Comparison of ENCODE assay signal across 21 cellular contexts in the genomic region with DNA sequence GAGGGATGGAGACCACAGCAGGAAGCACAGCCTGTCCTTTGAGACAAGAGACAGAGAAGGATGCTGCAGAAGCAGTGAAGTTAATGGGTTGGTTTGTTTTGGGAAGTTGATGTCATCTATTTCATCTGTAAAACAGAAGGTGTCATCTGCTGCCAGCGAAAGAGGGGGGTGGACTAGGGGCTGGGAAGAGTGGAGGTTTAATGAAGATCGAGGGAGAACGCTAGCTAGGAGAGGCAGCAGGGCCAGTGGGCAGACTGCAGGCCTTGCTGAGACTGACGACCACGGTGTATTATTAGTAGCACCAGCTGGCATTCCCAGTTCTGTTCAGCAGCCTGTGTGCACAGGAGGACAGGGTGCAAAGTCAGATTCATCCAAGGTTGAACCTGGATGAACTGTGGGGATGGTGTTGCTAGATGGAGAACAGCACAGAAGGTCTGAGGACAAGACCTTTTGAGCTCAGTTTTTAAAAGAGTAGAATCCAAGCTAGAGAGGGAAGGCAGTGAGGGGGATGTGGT.
"Had no signal": no experiment of that assay in that cellular context is flagged by ENCODE, and none has a peak within 500 bp of the region (broad histone marks: within the 10 kb centered on the region; RNA-seq: fewer than 3 reads in every experiment).

No MANE protein-coding gene starts in this region.

- DNase-seq: activated CD4-positive, alpha-beta T cell treated with anti-CD3 and anti-CD28 coated beads for 4 hours; activated CD4-positive, alpha-beta T cell treated with anti-CD3 and anti-CD28 coated beads, Interleukin-2, amount 50 U/mL, for 48 hours; activated CD4-positive, CD25-positive, alpha-beta regulatory T cell; activated CD8-positive, alpha-beta memory T cell treated with anti-CD3 and anti-CD28 coated beads, Interleukin-2, amount 50 U/mL, for 48 hours; activated naive CD4-positive, alpha-beta T cell; activated naive CD8-positive, alpha-beta T cell treated with anti-CD3 and anti-CD28 coated beads for 36 hours; activated T-cell treated with anti-CD3 and anti-CD28 coated beads, Interleukin-2, amount 50 U/mL, for 4 hours; naive thymus-derived CD4-positive, alpha-beta T cell; stimulated activated CD4-positive, alpha-beta T cell treated with anti-CD3 and anti-CD28 coated beads, Interleukin-12 subunit alpha, Interleukin-12 subunit beta, amount 100 ng/mL, for 4 hours; stimulated activated CD4-positive, alpha-beta T cell treated with anti-CD3 and anti-CD28 coated beads, Interleukin-4, amount 100 ng/mL, for 4 hours; T1000; thyroid gland; upper lobe of right lung had no signal

- ATAC-seq: activated T-cell treated with anti-CD3 and anti-CD28 coated beads, Interleukin-2, amount 50 U/mL, for 4 hours; gastroesophageal sphincter; left lobe of liver; naive thymus-derived CD4-positive, alpha-beta T cell; upper lobe of right lung had no signal

- H3K27ac Mint-ChIP-seq: activated naive CD8-positive, alpha-beta T cell treated with anti-CD3 and anti-CD28 coated beads for 36 hours; activated T-helper 2 cell treated with anti-CD3 and anti-CD28 coated beads, Interferon-gamma antibody, Interleukin-2, Interleukin-4, amounts not matched to agents 10 μg/mL and 5 μg/mL and 100 μg/mL, durations not matched to agents 14 hours and 24 hours and 36 hours; naive thymus-derived CD4-positive, alpha-beta T cell; stimulated activated naive CD8-positive, alpha-beta T cell treated with anti-CD3 and anti-CD28 coated beads, Interleukin-15, Interleukin-2, amounts not matched to agents 100 ng/mL and 50 ng/mL, for 24 hours; T-helper 1 cell treated with Interleukin-12 subunit alpha and Interleukin-12 subunit beta and Interleukin-4 antibody, amounts not matched to agents 30 μg/mL and 1 μg/mL, for 36 hours had no signal

- H3K9me3 Mint-ChIP-seq: activated naive CD8-positive, alpha-beta T cell treated with anti-CD3 and anti-CD28 coated beads for 36 hours; activated T-cell treated with anti-CD3 and anti-CD28 coated beads, Interleukin-2, amount 50 U/mL, for 4 hours; activated T-helper 2 cell treated with anti-CD3 and anti-CD28 coated beads, Interferon-gamma antibody, Interleukin-2, Interleukin-4, amounts not matched to agents 10 μg/mL and 5 μg/mL and 100 μg/mL, durations not matched to agents 14 hours and 24 hours and 36 hours; central memory CD8-positive, alpha-beta T cell; naive thymus-derived CD4-positive, alpha-beta T cell; stimulated activated naive CD8-positive, alpha-beta T cell treated with anti-CD3 and anti-CD28 coated beads, Interleukin-15, Interleukin-2, amounts not matched to agents 100 ng/mL and 50 ng/mL, for 24 hours; T-helper 1 cell treated with Interleukin-12 subunit alpha and Interleukin-12 subunit beta and Interleukin-4 antibody, amounts not matched to agents 30 μg/mL and 1 μg/mL, for 36 hours had no signal

- H3K36me3 ChIP-seq: gastroesophageal sphincter, prostate gland, thyroid gland, upper lobe of right lung had no signal

- H3K27ac ChIP-seq: epithelial cell of prostate, gastroesophageal sphincter, prostate gland, thyroid gland, upper lobe of right lung had no signal

- H3K27me3 ChIP-seq: gastroesophageal sphincter, thyroid gland, upper lobe of right lung had no signal

- H3K4me1 Mint-ChIP-seq: central memory CD8-positive, alpha-beta T cell; naive thymus-derived CD4-positive, alpha-beta T cell had no signal

- H3K36me3 Mint-ChIP-seq: activated naive CD8-positive, alpha-beta T cell treated with anti-CD3 and anti-CD28 coated beads for 36 hours; naive thymus-derived CD4-positive, alpha-beta T cell had no signal

- H3K27me3 Mint-ChIP-seq: activated naive CD8-positive, alpha-beta T cell treated with anti-CD3 and anti-CD28 coated beads for 36 hours; naive thymus-derived CD4-positive, alpha-beta T cell; stimulated activated naive CD8-positive, alpha-beta T cell treated with anti-CD3 and anti-CD28 coated beads, Interleukin-15, Interleukin-2, amounts not matched to agents 100 ng/mL and 50 ng/mL, for 24 hours had no signal

- H3K9me3 ChIP-seq: gastroesophageal sphincter, prostate gland, thyroid gland, upper lobe of right lung had no signal

- H3K4me3 Mint-ChIP-seq: activated naive CD8-positive, alpha-beta T cell treated with anti-CD3 and anti-CD28 coated beads for 36 hours; activated T-cell treated with anti-CD3 and anti-CD28 coated beads, Interleukin-2, amount 50 U/mL, for 4 hours; central memory CD8-positive, alpha-beta T cell; naive thymus-derived CD4-positive, alpha-beta T cell; stimulated activated naive CD8-positive, alpha-beta T cell treated with anti-CD3 and anti-CD28 coated beads, Interleukin-15, Interleukin-2, amounts not matched to agents 100 ng/mL and 50 ng/mL, for 24 hours; T-helper 1 cell treated with Interleukin-12 subunit alpha and Interleukin-12 subunit beta and Interleukin-4 antibody, amounts not matched to agents 30 μg/mL and 1 μg/mL, for 36 hours had no signal

- H3K4me1 ChIP-seq: gastroesophageal sphincter, prostate gland, thyroid gland, upper lobe of right lung had no signal

- H3K4me3 ChIP-seq: gastroesophageal sphincter, prostate gland, thyroid gland, upper lobe of right lung had no signal
